Comparison of ENCODE assay signal across 10 cellular contexts in genomic region chr1:164637461-164638375, GRCh38.
DNase-seq lines count a peak whose midpoint lies in the region; ATAC-seq and TF ChIP-seq lines count a peak whose summit lies in the region.
"Had no signal": no experiment of that assay in that cellular context is flagged by ENCODE, and none has a peak within 500 bp of the region (broad histone marks: within the 10 kb centered on the region; RNA-seq: fewer than 3 reads in every experiment).

No MANE protein-coding gene starts in this region.

- intact Hi-C loops in dorsolateral prefrontal cortex (cut with DNase I), result no loop called here

- peak overlapping the region in 35 of 59 donors; percentile 4 to 84 (median 41) for H3K27ac ChIP-seq in dorsolateral prefrontal cortex

- no peak overlapping the region for H3K4me3 Mint-ChIP-seq in mesothelial cell of epicardium
- H3K4me3 Mint-ChIP-seq: T-helper 1 cell treated with Interleukin-12 subunit alpha and Interleukin-12 subunit beta and Interleukin-4 antibody, amounts not matched to agents 30 μg/mL and 1 μg/mL, for 36 hours had no signal

- peak overlapping the region; percentile 95 for H3K27ac Mint-ChIP-seq in mesothelial cell of epicardium
- H3K27ac Mint-ChIP-seq: T-helper 1 cell treated with Interleukin-12 subunit alpha and Interleukin-12 subunit beta and Interleukin-4 antibody, amounts not matched to agents 30 μg/mL and 1 μg/mL, for 36 hours had no signal

- no peaks in the 10 kb centered on the region for H3K27me3 ChIP-seq in dorsolateral prefrontal cortex

- TF ChIP-seq CTCF in AG10803 (conservative IDR thresholded peaks at IDR 0.05; ENCODE audit: low read length) (no peak), dorsolateral prefrontal cortex (IDR thresholded peaks at IDR 0.05 in 54 of 56, conservative IDR thresholded peaks at IDR 0.05 in 2 of 56; ENCODE audit: low read depth in 1 of 56, partially characterized antibody in 56 of 56) (no peak), mesothelial cell of epicardium (IDR thresholded peaks at IDR 0.05; ENCODE audit: unreplicated experiment) (no peak)

- H3K4me1 Mint-ChIP-seq in mesothelial cell of epicardium, result peaks cover 89% of the 10 kb centered on the region

- H3K36me3 Mint-ChIP-seq in mesothelial cell of epicardium, result peaks cover 27% of the 10 kb centered on the region

- TF ChIP-seq POLR2A in erythroblast (IDR thresholded peaks at IDR 0.05; ENCODE audit: low read length), result no peak

- no peak for ATAC-seq in GM21528 (IDR thresholded peaks at IDR 0.05; ENCODE audit: low FRiP score, unreplicated experiment)
- no peak for ATAC-seq in GM21390 (IDR thresholded peaks at IDR 0.05; ENCODE audit: unreplicated experiment)
- ATAC-seq in HG03520 (IDR thresholded peaks at IDR 0.05; ENCODE audit: unreplicated experiment), result no peak

- H3K4me3 ChIP-seq in AG10803 (ENCODE audit: low read length), result no peak overlapping the region
- H3K4me3 ChIP-seq in dorsolateral prefrontal cortex, result peak overlapping the region in 5 of 59 donors; percentile 1 to 25 (median 12)

- no peaks in the 10 kb centered on the region for H3K9me3 Mint-ChIP-seq in mesothelial cell of epicardium
- H3K9me3 Mint-ChIP-seq: T-helper 1 cell treated with Interleukin-12 subunit alpha and Interleukin-12 subunit beta and Interleukin-4 antibody, amounts not matched to agents 30 μg/mL and 1 μg/mL, for 36 hours had no signal

- peak; percentile 84 for DNase-seq in AG10803 (ENCODE audit: low read depth)
- DNase-seq in NCI-H2227 treated with DMSO at 0.1 percent for 48 hours (lab: John Stamatoyannopoulos, UW), result peak; percentile 89
- DNase-seq in dorsolateral prefrontal cortex, result peak in 9 of 10 donors; percentile 41 to 73 (median 62)
- DNase-seq in mesothelial cell of epicardium (ENCODE audit: low spot score in 2 of 2, unreplicated experiment in 2 of 2), result no peak
- no peak for DNase-seq in erythroblast (lab: John Stamatoyannopoulos, UW)
- DNase-seq: DMS79 had no signal

- no peaks in the 10 kb centered on the region for H3K27me3 Mint-ChIP-seq in mesothelial cell of epicardium (ENCODE audit: low read depth)

Comparison
In these comparisons a context has a peak if more than half of its experiments do, and no peak if none do; other contexts are left out.
1. DNase-seq: peak in AG10803 (single experiment), NCI-H2227 treated with DMSO at 0.1 percent for 48 hours (single experiment) and dorsolateral prefrontal cortex (9 of 10); none in mesothelial cell of epicardium (0 of 2) and erythroblast (0 of 2).